In genomic region chr3:121330118-121330517, GRCh38 we compare ENCODE assay signal across 26 cellular contexts.
"Had no signal": no experiment of that assay in that cellular context is flagged by ENCODE, and none has a peak within 500 bp of the region (broad histone marks: within the 10 kb centered on the region; RNA-seq: fewer than 3 reads in every experiment).

No MANE protein-coding gene starts in this region.

- H3K4me1 ChIP-seq: esophagus squamous epithelium, gastroesophageal sphincter had no signal

- H3K27ac ChIP-seq: brain microvascular endothelial cell, epithelial cell of prostate, esophagus squamous epithelium, gastroesophageal sphincter, WERI-Rb-1 had no signal

- DNase-seq: activated B cell treated with CpG ODN at 0.5 μM for 24 hours; activated CD4-positive, alpha-beta T cell treated with anti-CD3 and anti-CD28 coated beads for 48 hours; activated CD4-positive, alpha-beta T cell treated with anti-CD3 and anti-CD28 coated beads, Interleukin-2, amount 50 U/mL, for 1 hour; activated CD4-positive, alpha-beta T cell treated with anti-CD3 and anti-CD28 coated beads, Interleukin-2, amount 50 U/mL, for 48 hours; activated CD8-positive, alpha-beta memory T cell treated with anti-CD3 and anti-CD28 coated beads for 24 hours; activated CD8-positive, alpha-beta T cell treated with anti-CD3 and anti-CD28 coated beads for 36 hours; activated effector memory CD4-positive, alpha-beta T cell treated with Interleukin-2 at 50 U/mL for 16 hours; activated gamma-delta T cell treated with Interleukin-2 at 50 U/mL for 16 hours; activated naive CD4-positive, alpha-beta T cell treated with anti-CD3 and anti-CD28 coated beads, Interleukin-2, amount 50 U/mL, for 16 hours; activated naive CD4-positive, alpha-beta T cell treated with Interleukin-2 at 50 U/mL for 16 hours; activated T-cell treated with anti-CD3 and anti-CD28 coated beads, Interleukin-2, amount 50 U/mL, for 4 hours; amniotic stem cell; brain microvascular endothelial cell; cortex of kidney; dermis blood vessel endothelial cell; effector CD8-positive, alpha-beta T cell; esophagus squamous epithelium; foreskin melanocyte; T-helper 1 cell; T-helper 17 cell; T1000; WERI-Rb-1 had no signal

- H3K4me3 ChIP-seq: esophagus squamous epithelium, gastroesophageal sphincter had no signal

- ATAC-seq: activated CD4-positive, CD25-positive, alpha-beta regulatory T cell treated with anti-CD3 and anti-CD28 coated beads, Interleukin-2, amount 50 U/mL, for 24 hours; activated CD8-positive, alpha-beta T cell treated with anti-CD3 and anti-CD28 coated beads for 36 hours; activated T-cell treated with anti-CD3 and anti-CD28 coated beads, Interleukin-2, amount 50 U/mL, for 4 hours; activated T-helper 17 cell treated with anti-CD3 and anti-CD28 coated beads, Interleukin-2, amount 50 U/mL, for 72 hours; T-helper 17 cell had no signal

- H3K36me3 ChIP-seq: brain microvascular endothelial cell, esophagus squamous epithelium, gastroesophageal sphincter, WERI-Rb-1 had no signal

- H3K27me3 ChIP-seq: brain microvascular endothelial cell, esophagus squamous epithelium, gastroesophageal sphincter had no signal

- H3K9me3 ChIP-seq: esophagus squamous epithelium, gastroesophageal sphincter had no signal
